ENCODE assay signal across 22 cellular contexts in genomic region chr1:63886348-63886747, GRCh38.
DNase-seq lines count a peak whose midpoint lies in the region; ATAC-seq and TF ChIP-seq lines count a peak whose summit lies in the region.
"Had no signal": no experiment of that assay in that cellular context is flagged by ENCODE, and none has a peak within 500 bp of the region (broad histone marks: within the 10 kb centered on the region; RNA-seq: fewer than 3 reads in every experiment).

No MANE protein-coding gene starts in this region.

- no peak overlapping the region for H3K4me2 ChIP-seq in Loucy (ENCODE audit: low read depth, low read length, poor library complexity, severe bottlenecking)

- H3K9me3 ChIP-seq in Loucy (ENCODE audit: insufficient read depth, low read depth, low read length) (no peaks in the 10 kb centered on the region), body of pancreas (no peaks in the 10 kb centered on the region)
- H3K9me3 ChIP-seq: Caco-2, SJCRH30 had no signal

- no peaks in the 10 kb centered on the region for H3K9me2 ChIP-seq in Loucy (replicated peaks; ENCODE audit: low read depth, low read length)

- no peak for TF ChIP-seq POLR2A in body of pancreas (IDR thresholded peaks at IDR 0.05)

- 0 out of 2 replicates have a peak overlapping the region, but pooled peaks have one; percentile 9 for H2AFZ ChIP-seq in Loucy (ENCODE audit: low read length)

- DNase-seq in body of pancreas (peak in 1 of 4 donors; percentile 40), fibroblast of the aortic adventitia (ENCODE audit: low read depth) (peak; percentile 52), NCI-H2171 treated with DMSO at 0.1 percent for 48 hours (lab: John Stamatoyannopoulos, UW) (no peak), NCI-H82 (lab: John Stamatoyannopoulos, UW) (no peak), NCI-H146 treated with DMSO at 0.1 percent for 48 hours (lab: John Stamatoyannopoulos, UW; ENCODE audit: unreplicated experiment) (no peak)
- DNase-seq: C1 segment of cervical spinal cord; Caco-2; CD8-positive, alpha-beta T cell; H7; KG1; MM.1S; NCI-H1417; NCI-H1694 treated with DMSO at 0.1 percent for 48 hours; NCI-H2081; NCI-H226; NCI-H510A; SJCRH30; T-cell had no signal

- H3K27me3 ChIP-seq in Loucy (ENCODE audit: insufficient read depth, low read length, poor library complexity, severe bottlenecking): no peaks in the 10 kb centered on the region
- no peaks in the 10 kb centered on the region for H3K27me3 ChIP-seq in body of pancreas
- H3K27me3 ChIP-seq: SJCRH30 had no signal

- intact Hi-C loops in body of pancreas (cut with DNase I): no loop called here

- no peaks in the 10 kb centered on the region for H4K20me1 ChIP-seq in Loucy (ENCODE audit: insufficient read depth, low read length, poor library complexity, severe bottlenecking)

- H3K27ac ChIP-seq in body of pancreas: no peak overlapping the region
- H3K27ac ChIP-seq: SJCRH30 had no signal

- ATAC-seq in body of pancreas (peak; percentile 38), GM18502 (IDR thresholded peaks at IDR 0.05; ENCODE audit: poor library complexity, unreplicated experiment) (no peak)
- ATAC-seq: CD8-positive, alpha-beta T cell; GM12878; Right ventricle myocardium inferior; T-cell had no signal

- no peaks in the 10 kb centered on the region for H3K4me1 ChIP-seq in Loucy (ENCODE audit: insufficient read depth, low read length, poor library complexity, severe bottlenecking)
- H3K4me1 ChIP-seq in body of pancreas: peaks cover 27% of the 10 kb centered on the region
- H3K4me1 ChIP-seq: SJCRH30 had no signal

- no peak for TF ChIP-seq CTCF in Loucy (conservative IDR thresholded peaks at IDR 0.05; ENCODE audit: low read length)
- TF ChIP-seq CTCF in body of pancreas (IDR thresholded peaks at IDR 0.05): no peak
- TF ChIP-seq CTCF in fibroblast of the aortic adventitia (IDR thresholded peaks at IDR 0.05; ENCODE audit: insufficient read depth, low read length): no peak

- 74 to 77% methylated on average over 3 of the region's 3 CpGs for WGBS in body of pancreas, 2 donors

- H3K4me3 ChIP-seq in Loucy (ENCODE audit: low read length, poor library complexity, severe bottlenecking) (no peak overlapping the region), body of pancreas (no peak overlapping the region), fibroblast of the aortic adventitia (ENCODE audit: low read depth, low read length) (no peak overlapping the region)
- H3K4me3 ChIP-seq: GM12878, SJCRH30 had no signal

- no peaks in the 10 kb centered on the region for H3K79me2 ChIP-seq in Loucy (ENCODE audit: insufficient read depth, low read length)

- no peaks in the 10 kb centered on the region for H3K36me3 ChIP-seq in Loucy (ENCODE audit: insufficient read depth, low read length)
- H3K36me3 ChIP-seq in body of pancreas (replicated peaks in 1 of 2; ENCODE audit: insufficient read depth in 1 of 2, low read depth in 2 of 2): no peaks in the 10 kb centered on the region
- H3K36me3 ChIP-seq: SJCRH30 had no signal

- no peak overlapping the region for H3K9ac ChIP-seq in Loucy (ENCODE audit: low read depth, low read length, poor library complexity, severe bottlenecking)

- H3F3A ChIP-seq in Loucy (ENCODE audit: low read depth): no peaks in the 10 kb centered on the region
